ENCODE assay signal across 16 cellular contexts in the genomic region with DNA sequence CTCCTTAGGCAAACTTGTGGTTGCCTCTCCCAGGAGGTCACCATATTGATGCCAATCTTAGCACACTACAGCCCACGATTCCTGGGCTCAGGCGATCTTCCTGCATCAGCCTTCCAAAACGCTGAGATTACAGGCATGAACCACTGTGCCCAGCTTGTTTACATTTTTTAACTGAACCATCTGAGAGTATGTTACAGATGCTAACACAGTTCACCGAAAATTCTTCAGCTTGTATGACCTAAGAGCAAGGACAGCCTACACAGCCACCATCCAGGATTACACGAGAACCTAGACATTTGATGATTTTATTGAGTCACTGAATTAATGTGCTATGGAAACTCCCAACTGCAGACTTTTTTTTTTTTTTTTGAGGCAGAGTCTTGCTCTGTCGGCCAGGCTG. TPM values are rescaled to one million over a fixed set of nuclear protein-coding genes. Genes with fewer than 3 reads are reported as not detected.
A peak's percentile ranks its signal among the peaks of the same experiment; 100 is the strongest.
DNase-seq lines count a peak whose midpoint lies in the region; ATAC-seq and TF ChIP-seq lines count a peak whose summit lies in the region.
"Had no signal": no experiment of that assay in that cellular context is flagged by ENCODE, and none has a peak within 500 bp of the region (broad histone marks: within the 10 kb centered on the region; RNA-seq: fewer than 3 reads in every experiment).

No MANE protein-coding gene starts in this region.

- H4K5ac ChIP-seq in H9 (ENCODE audit: insufficient read length, low read depth, low read length): no peak overlapping the region

- H3K9me3 ChIP-seq in muscle layer of colon (ENCODE audit: low read length) (no peaks in the 10 kb centered on the region), H9 (ENCODE audit: control insufficient read depth, low read depth, low read length) (no peaks in the 10 kb centered on the region)
- H3K9me3 ChIP-seq: lower lobe of right lung had no signal

- H4K20me1 ChIP-seq in H9 (ENCODE audit: control insufficient read depth, insufficient read depth, insufficient read length): no peaks in the 10 kb centered on the region

- no peak overlapping the region for H2BK120ac ChIP-seq in H9 (ENCODE audit: low read depth, low read length, poor library complexity, severe bottlenecking)

- no peak overlapping the region for H3K4me3 ChIP-seq in muscle layer of colon (ENCODE audit: low read depth in 1 of 2, low read length in 2 of 2)
- H3K4me3 ChIP-seq: cardiac muscle cell, lower lobe of right lung had no signal

- H2BK20ac ChIP-seq in H9 (ENCODE audit: low read depth, low read length, poor library complexity, severe bottlenecking): no peak overlapping the region

- H3T11ph ChIP-seq in H9 (ENCODE audit: low read length): no peak overlapping the region

- H2BK12ac ChIP-seq in H9 (ENCODE audit: insufficient read length, low read depth, low read length): no peak overlapping the region

- H3K4me3 Mint-ChIP-seq in activated naive CD8-positive, alpha-beta T cell treated with anti-CD3 and anti-CD28 coated beads, Interleukin-2, amount 50 U/mL, for 24 hours: no peak overlapping the region
- no peak overlapping the region for H3K4me3 Mint-ChIP-seq in H9
- H3K4me3 Mint-ChIP-seq: naive thymus-derived CD8-positive, alpha-beta T cell had no signal

- H2BK5ac ChIP-seq in H9 (ENCODE audit: insufficient read length, low read length): no peak overlapping the region

- H3K4me1 Mint-ChIP-seq in activated naive CD8-positive, alpha-beta T cell treated with anti-CD3 and anti-CD28 coated beads, Interleukin-2, amount 50 U/mL, for 24 hours: peaks cover 42% of the 10 kb centered on the region
- H3K4me1 Mint-ChIP-seq in H9: peaks cover 6 to 17% of the 10 kb centered on the region in 2 experiments; a peak in 3 of 4 replicates

- DNase-seq in AG09319 (ENCODE audit: extremely low read depth, low read depth) (peak; percentile 87), Daoy (ENCODE audit: low read depth) (peak; percentile 29), H9 (no peak)
- DNase-seq in activated naive CD8-positive, alpha-beta T cell treated with anti-CD3 and anti-CD28 coated beads, Interleukin-2, amount 50 U/mL, for 24 hours: no peak
- DNase-seq: activated naive CD4-positive, alpha-beta T cell treated with Interleukin-2 at 50 U/mL for 16 hours; EL; H7; lower lobe of right lung; naive thymus-derived CD8-positive, alpha-beta T cell; NCI-H2029 treated with DMSO at 0.1 percent for 48 hours; NCI-H510A treated with DMSO at 0.1 percent for 48 hours; substantia nigra had no signal

- no peak overlapping the region for H3K14ac ChIP-seq in H9 (ENCODE audit: insufficient read depth, low read length)

- H3K4me2 ChIP-seq in H9 (ENCODE audit: insufficient read depth, insufficient read length, low read length): no peak overlapping the region

- H3K9me3 Mint-ChIP-seq in activated naive CD8-positive, alpha-beta T cell treated with anti-CD3 and anti-CD28 coated beads, Interleukin-2, amount 50 U/mL, for 24 hours: no peaks in the 10 kb centered on the region
- no peaks in the 10 kb centered on the region for H3K9me3 Mint-ChIP-seq in H9
- H3K9me3 Mint-ChIP-seq: naive thymus-derived CD8-positive, alpha-beta T cell had no signal

- WGBS in H9 (ENCODE audit: extremely low coverage, insufficient read length, low lambda C conversion rate): no CpG with 5 or more reads among the region's 6 CpGs

- H3K79me2 ChIP-seq in H9 (ENCODE audit: insufficient read depth, low read length): no peaks in the 10 kb centered on the region; the same call in 1 of the 2 replicates

- H3K27me3 ChIP-seq in muscle layer of colon (ENCODE audit: control insufficient read depth in 1 of 2, insufficient read depth in 2 of 2, low read length in 2 of 2) (no peaks in the 10 kb centered on the region), H9 (ENCODE audit: insufficient read depth, low read length) (no peaks in the 10 kb centered on the region)
- H3K27me3 ChIP-seq: cardiac muscle cell had no signal

- no peak overlapping the region for H4K91ac ChIP-seq in H9 (ENCODE audit: insufficient read length, low read depth, low read length)

- peak; percentile 35 for ATAC-seq in activated naive CD8-positive, alpha-beta T cell treated with anti-CD3 and anti-CD28 coated beads, Interleukin-2, amount 50 U/mL, for 24 hours
- ATAC-seq in GM21825 (IDR thresholded peaks at IDR 0.05; ENCODE audit: unreplicated experiment): no peak
- no peak for ATAC-seq in GM18870 (IDR thresholded peaks at IDR 0.05; ENCODE audit: unreplicated experiment)
- ATAC-seq: lower lobe of right lung; naive thymus-derived CD8-positive, alpha-beta T cell had no signal

- TF ChIP-seq CTCF in AG09319 (IDR thresholded peaks at IDR 0.05; ENCODE audit: low read depth, low read length): no peak
- no peak for TF ChIP-seq CTCF in H9 (conservative IDR thresholded peaks at IDR 0.05)

- H3K18ac ChIP-seq in H9 (ENCODE audit: insufficient read length, low read depth, low read length): no peak overlapping the region

- no peak overlapping the region for H3K27ac Mint-ChIP-seq in activated naive CD8-positive, alpha-beta T cell treated with anti-CD3 and anti-CD28 coated beads, Interleukin-2, amount 50 U/mL, for 24 hours
- peak overlapping the region in 1 of 3 experiments; percentile 62; a peak in 1 of 7 replicates for H3K27ac Mint-ChIP-seq in H9

- H3K36me3 ChIP-seq in muscle layer of colon (ENCODE audit: insufficient read depth, low read length): peaks cover 15% of the 10 kb centered on the region

- H3K56ac ChIP-seq in H9 (ENCODE audit: insufficient read length, low read depth, low read length): no peak overlapping the region

- no peak overlapping the region for H2AFZ ChIP-seq in H9 (ENCODE audit: low read length)

- H3K36me3 Mint-ChIP-seq in activated naive CD8-positive, alpha-beta T cell treated with anti-CD3 and anti-CD28 coated beads, Interleukin-2, amount 50 U/mL, for 24 hours (ENCODE audit: low read depth): peaks cover 12% of the 10 kb centered on the region
- peaks cover 13 to 38% (median 19%) of the 10 kb centered on the region in 3 experiments; a peak in 6 of 7 replicates for H3K36me3 Mint-ChIP-seq in H9 (ENCODE audit: insufficient read depth in 1 of 3, low read depth in 3 of 3)

- H3K79me1 ChIP-seq in H9 (ENCODE audit: insufficient read depth, low read depth, low read length, poor library complexity, severe bottlenecking): peaks cover 6% of the 10 kb centered on the region

- H3K27me3 Mint-ChIP-seq in activated naive CD8-positive, alpha-beta T cell treated with anti-CD3 and anti-CD28 coated beads, Interleukin-2, amount 50 U/mL, for 24 hours: no peaks in the 10 kb centered on the region
- peaks cover 3% of the 10 kb centered on the region; the same call in 1 of the 2 replicates for H3K27me3 Mint-ChIP-seq in H9 (ENCODE audit: low read depth)
- H3K27me3 Mint-ChIP-seq: naive thymus-derived CD8-positive, alpha-beta T cell had no signal

- H3K23ac ChIP-seq in H9 (ENCODE audit: insufficient read length, low read depth, low read length): no peak overlapping the region

- H3K4ac ChIP-seq in H9 (ENCODE audit: low read depth, low read length): no peak overlapping the region

- peak overlapping the region; percentile 2 for H3K27ac ChIP-seq in muscle layer of colon (ENCODE audit: low read depth, low read length)
- no peak overlapping the region for H3K27ac ChIP-seq in H9 (ENCODE audit: insufficient read length, low read depth, low read length)
- H3K27ac ChIP-seq: cardiac muscle cell, lower lobe of right lung had no signal

- H3K4me1 ChIP-seq in muscle layer of colon (ENCODE audit: insufficient read depth, low read length) (peaks cover 17% of the 10 kb centered on the region), H9 (ENCODE audit: insufficient read depth, low read length) (no peaks in the 10 kb centered on the region)

- H2BK15ac ChIP-seq in H9 (ENCODE audit: low read depth, low read length): no peak overlapping the region

- no peak overlapping the region for H4K8ac ChIP-seq in H9 (replicated peaks; ENCODE audit: insufficient read length, low read depth, low read length)

- no peaks in the 10 kb centered on the region for H3K23me2 ChIP-seq in H9 (ENCODE audit: insufficient read length, low read depth, low read length, poor library complexity, severe bottlenecking)

- no peak overlapping the region for H2AK5ac ChIP-seq in H9 (ENCODE audit: insufficient read length, low read length)

- H3K9ac ChIP-seq in muscle layer of colon (ENCODE audit: low read length) (no peak overlapping the region), H9 (ENCODE audit: extremely low read depth, insufficient read length, low read length) (no peak overlapping the region)

RNA-seq across cellular contexts. Expression of gene LGALS1, which starts 5.8 kb away (rescaled TPM):
- total RNA-seq in Daoy (2014; rRNA removed; shearing (Covaris generic)): 3,366 and 4,590 TPM in 2 replicates
- total RNA-seq in H9 (2021): 32.8 and 33.6 TPM in 2 replicates

RNA-seq across cellular contexts. Expression of gene PDXP, which starts 11.1 kb away (rescaled TPM):
- 29.2 and 32.0 TPM in 2 replicates for total RNA-seq in Daoy (2014; rRNA removed; shearing (Covaris generic))
- total RNA-seq in H9 (2021): 38.9 and 41.0 TPM in 2 replicates

RNA-seq across cellular contexts. Expression of gene NOL12, which starts 16.6 kb away (rescaled TPM):
- 71.4 and 92.3 TPM in 2 replicates for total RNA-seq in Daoy (2014; rRNA removed; shearing (Covaris generic))
- total RNA-seq in H9 (2021): 30.4 and 35.4 TPM in 2 replicates

RNA-seq across cellular contexts. Expression of gene TRIOBP, which starts 27.3 kb away (rescaled TPM):
- 42.9 and 45.3 TPM in 2 replicates for total RNA-seq in Daoy (2014; rRNA removed; shearing (Covaris generic))
- total RNA-seq in H9 (2021): 50.8 and 52.7 TPM in 2 replicates

RNA-seq across cellular contexts. Expression of gene SH3BP1, which starts 30.1 kb away (rescaled TPM):
- total RNA-seq in Daoy (2014; rRNA removed; shearing (Covaris generic)): 3.4 and 5.7 TPM in 2 replicates
- total RNA-seq in H9 (2021): 33.6 and 35.1 TPM in 2 replicates

Comparison
In these comparisons a context has a peak if more than half of its experiments do, and no peak if none do; other contexts are left out.
1. DNase-seq: peak in AG09319 (single experiment) and Daoy (single experiment); none in activated naive CD8-positive, alpha-beta T cell treated with anti-CD3 and anti-CD28 coated beads, Interleukin-2, amount 50 U/mL, for 24 hours (single experiment) and H9 (single experiment).
2. RNA of gene LGALS1, which starts 5.8 kb away (total RNA-seq): 3,366 to 4,590 TPM in Daoy; 32.8 to 33.6 TPM in H9; every median in the first group is over 10 times any median in the second.